In genomic region chr4:105399535-105400161, GRCh38 we compare ENCODE assay signal across 16 cellular contexts.
A peak's percentile ranks its signal among the peaks of the same experiment; 100 is the strongest.
DNase-seq lines count a peak whose midpoint lies in the region; ATAC-seq and TF ChIP-seq lines count a peak whose summit lies in the region.
"Had no signal": no experiment of that assay in that cellular context is flagged by ENCODE, and none has a peak within 500 bp of the region (broad histone marks: within the 10 kb centered on the region; RNA-seq: fewer than 3 reads in every experiment).

No MANE protein-coding gene starts in this region.

- H3K4me1 ChIP-seq in RWPE2 (ENCODE audit: insufficient read depth, poor library complexity, severe bottlenecking): peaks cover 12% of the 10 kb centered on the region
- peaks cover 5% of the 10 kb centered on the region for H3K4me1 ChIP-seq in fibroblast of lung (ENCODE audit: control insufficient read depth, extremely low read depth, insufficient read depth, low read length)
- H3K4me1 ChIP-seq in tibial artery: no peaks in the 10 kb centered on the region

- no peak overlapping the region for H3K9ac ChIP-seq in fibroblast of lung (ENCODE audit: insufficient read depth, low read length)

- peak overlapping the region; percentile 27 for H2AFZ ChIP-seq in fibroblast of lung (ENCODE audit: low read length)

- DNase-seq in NCI-H82 (lab: John Stamatoyannopoulos, UW) (peak; percentile 5), NCI-H82 treated with DMSO at 0.1 percent for 48 hours (lab: John Stamatoyannopoulos, UW; ENCODE audit: unreplicated experiment) (no peak), RWPE2 (ENCODE audit: low spot score) (no peak), fibroblast of lung (ENCODE audit: low read depth in 2 of 2) (peak; percentile 89 to 91), stromal cell of bone marrow (ENCODE audit: low read depth) (peak; percentile 54), GM10266 (ENCODE audit: extremely low spot score) (no peak), tibial artery (no peak), cortex of kidney (lab: John Stamatoyannopoulos, UW) (no peak)
- DNase-seq: activated CD8-positive, alpha-beta memory T cell treated with anti-CD3 and anti-CD28 coated beads, Interleukin-2, amount 10 ng/mL, durations not matched to agents 7 days and 5 days; GOT3; naive thymus-derived CD4-positive, alpha-beta T cell; NCI-H1105; NCI-H69; stimulated activated CD4-positive, alpha-beta T cell treated with anti-CD3 and anti-CD28 coated beads, Interleukin-12 subunit alpha, Interleukin-12 subunit beta, amount 100 ng/mL, for 4 hours; stimulated activated CD8-positive, alpha-beta memory T cell treated with anti-CD3 and anti-CD28 coated beads, Interleukin-4, amount 100 ng/mL, for 48 hours had no signal

- H3K36me3 ChIP-seq in RWPE2 (ENCODE audit: low read depth) (peaks cover 57% of the 10 kb centered on the region), fibroblast of lung (ENCODE audit: control insufficient read depth, insufficient read depth, low read length) (no peaks in the 10 kb centered on the region), tibial artery (peaks cover 3 to 12% (median 12%) of the 10 kb centered on the region in 3 donors)

- H3K27me3 ChIP-seq in RWPE2 (ENCODE audit: insufficient read depth, poor library complexity, severe bottlenecking): no peaks in the 10 kb centered on the region
- no peaks in the 10 kb centered on the region for H3K27me3 ChIP-seq in fibroblast of lung (ENCODE audit: control insufficient read depth, insufficient read depth, low read length)
- no peaks in the 10 kb centered on the region for H3K27me3 ChIP-seq in tibial artery

- peak; percentile 100 for ATAC-seq in RWPE2 (ENCODE audit: low read depth)
- ATAC-seq: activated CD8-positive, alpha-beta memory T cell treated with anti-CD3 and anti-CD28 coated beads, Interleukin-2, amount 10 ng/mL, durations not matched to agents 7 days and 5 days; naive thymus-derived CD4-positive, alpha-beta T cell had no signal

- H3K27ac ChIP-seq in RWPE2 (ENCODE audit: poor library complexity, severe bottlenecking) (peak overlapping the region; percentile 43), fibroblast of lung (ENCODE audit: insufficient read depth, low read length) (peak overlapping the region; percentile 7), tibial artery (no peak overlapping the region)
- H3K27ac ChIP-seq: 22Rv1 had no signal

- H3K4me2 ChIP-seq in fibroblast of lung (ENCODE audit: extremely low read depth, insufficient read depth, low read length): peak overlapping the region; percentile 13

- no peaks in the 10 kb centered on the region for H3K9me3 ChIP-seq in RWPE2 (ENCODE audit: severe bottlenecking)
- no peaks in the 10 kb centered on the region for H3K9me3 ChIP-seq in fibroblast of lung (ENCODE audit: control insufficient read depth, insufficient read depth, low read depth, low read length)
- peaks cover 0 to 5% (median 0%) of the 10 kb centered on the region in 3 donors for H3K9me3 ChIP-seq in tibial artery

- H3K79me2 ChIP-seq in fibroblast of lung (ENCODE audit: control insufficient read depth, insufficient read depth, low read length): no peaks in the 10 kb centered on the region

- H3K4me3 ChIP-seq in RWPE2 (ENCODE audit: severe bottlenecking): no peak overlapping the region
- H3K4me3 ChIP-seq in fibroblast of lung (replicated peaks in 1 of 4; ENCODE audit: control extremely low read depth in 1 of 4, insufficient read depth in 1 of 4, low read depth in 3 of 4, low read length in 4 of 4): no peak overlapping the region
- no peak overlapping the region for H3K4me3 ChIP-seq in tibial artery

- intact Hi-C loops in tibial artery (cut with DNase I; ENCODE audit: low total_unique reads): no loop called here

- no peaks in the 10 kb centered on the region for H4K20me1 ChIP-seq in fibroblast of lung (ENCODE audit: control insufficient read depth, extremely low read depth, insufficient read depth, low read length)

- TF ChIP-seq CTCF in RWPE2 (IDR thresholded peaks at IDR 0.05; ENCODE audit: poor library complexity, severe bottlenecking) (no peak), fibroblast of lung (conservative IDR thresholded peaks at IDR 0.05 in 1 of 2, IDR thresholded peaks at IDR 0.05 in 1 of 2; ENCODE audit: low read depth in 1 of 2, low read length in 2 of 2) (no peak), GM10266 (IDR thresholded peaks at IDR 0.05; ENCODE audit: control insufficient read depth, insufficient read depth, low read depth, missing control alignments) (no peak), tibial artery (IDR thresholded peaks at IDR 0.05) (no peak)

Comparison
In these comparisons a context has a peak if more than half of its experiments do, and no peak if none do; other contexts are left out.
1. DNase-seq: peak in NCI-H82 (single experiment), fibroblast of lung (2 of 2) and stromal cell of bone marrow (single experiment); none in NCI-H82 treated with DMSO at 0.1 percent for 48 hours (single experiment), RWPE2 (single experiment), GM10266 (single experiment), tibial artery (0 of 2) and cortex of kidney (single experiment).
2. H3K27ac ChIP-seq: peak in RWPE2 (single experiment) and fibroblast of lung (single experiment); none in tibial artery (0 of 2).